2 cellular contexts compared by ENCODE assay signal in the genomic region with DNA sequence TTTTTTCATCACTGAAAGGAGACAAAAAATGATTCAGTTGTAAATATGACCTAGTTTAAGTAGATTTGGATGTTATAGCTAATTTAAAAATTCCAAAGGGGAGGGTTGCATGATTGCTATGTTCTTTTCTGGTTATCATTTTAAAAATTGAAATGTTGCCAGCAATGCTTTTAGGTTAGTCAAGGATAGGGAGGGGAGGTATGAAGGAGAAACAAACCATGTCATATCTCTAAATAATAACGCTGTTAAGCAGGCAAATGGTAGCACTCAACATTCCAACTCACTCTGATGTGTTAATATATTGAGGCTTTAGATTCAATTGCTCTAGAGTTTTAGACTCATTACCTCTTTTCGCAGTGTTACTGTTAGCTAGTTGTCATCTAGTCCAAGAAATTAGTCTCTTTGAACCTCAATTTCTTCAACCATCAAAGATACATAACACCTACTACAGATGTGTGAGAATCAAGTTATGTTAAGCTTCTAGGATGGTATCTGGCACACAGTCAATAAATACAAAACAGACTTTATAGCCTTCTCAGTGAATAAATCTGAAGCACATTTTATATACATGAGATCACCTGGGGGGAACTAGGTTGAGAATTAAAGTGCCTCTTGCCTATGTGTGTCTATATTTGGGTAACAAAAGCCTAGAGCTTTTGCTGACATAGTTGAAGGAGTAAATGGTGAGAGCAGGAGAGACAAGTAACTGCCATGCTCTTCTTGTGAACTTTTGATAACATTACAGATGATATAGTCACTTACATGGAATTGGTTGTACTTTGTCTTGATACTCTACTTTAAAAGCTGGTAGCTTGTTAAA.
TF ChIP-seq lines count a peak whose summit lies in the region.

No MANE protein-coding gene starts in this region.

TF ChIP-seq in HEK293, 187 proteins besides CTCF, POLR2A, EP300 and RAD21 (continues in another document):
- TF ChIP-seq ZNF707 (tag by site-specific recombination; IDR thresholded peaks at IDR 0.05), result no peak
- 0 out of 2 replicates have a peak, but pooled peaks have one; percentile 9 for TF ChIP-seq ZBTB44 (tag by site-specific recombination; IDR thresholded peaks at IDR 0.05)
- 0 out of 2 replicates have a peak, but pooled peaks have one; percentile 51 for TF ChIP-seq PRDM10 (tag by site-specific recombination; IDR thresholded peaks at IDR 0.05)
- TF ChIP-seq OSR2 (tag by site-specific recombination; IDR thresholded peaks at IDR 0.05), result peak; percentile 87
- peak; percentile 13; the same call in 1 of the 2 replicates for TF ChIP-seq TSHZ1 (tag by site-specific recombination; IDR thresholded peaks at IDR 0.05; ENCODE audit: borderline replicate concordance)
- TF ChIP-seq ZNF366 (tag by site-specific recombination; conservative IDR thresholded peaks at IDR 0.05), result 0 out of 2 replicates have a peak, but pooled peaks have one; percentile 15
- no peak for TF ChIP-seq SCRT1 (tag by site-specific recombination; IDR thresholded peaks at IDR 0.05; ENCODE audit: borderline replicate concordance)
- TF ChIP-seq ZNF664 (tag by site-specific recombination; IDR thresholded peaks at IDR 0.05), result peak; percentile 45; the same call in 1 of the 2 replicates
- TF ChIP-seq WT1 (tag by site-specific recombination; IDR thresholded peaks at IDR 0.05), result peak; percentile 97
- TF ChIP-seq, protein P1, sequence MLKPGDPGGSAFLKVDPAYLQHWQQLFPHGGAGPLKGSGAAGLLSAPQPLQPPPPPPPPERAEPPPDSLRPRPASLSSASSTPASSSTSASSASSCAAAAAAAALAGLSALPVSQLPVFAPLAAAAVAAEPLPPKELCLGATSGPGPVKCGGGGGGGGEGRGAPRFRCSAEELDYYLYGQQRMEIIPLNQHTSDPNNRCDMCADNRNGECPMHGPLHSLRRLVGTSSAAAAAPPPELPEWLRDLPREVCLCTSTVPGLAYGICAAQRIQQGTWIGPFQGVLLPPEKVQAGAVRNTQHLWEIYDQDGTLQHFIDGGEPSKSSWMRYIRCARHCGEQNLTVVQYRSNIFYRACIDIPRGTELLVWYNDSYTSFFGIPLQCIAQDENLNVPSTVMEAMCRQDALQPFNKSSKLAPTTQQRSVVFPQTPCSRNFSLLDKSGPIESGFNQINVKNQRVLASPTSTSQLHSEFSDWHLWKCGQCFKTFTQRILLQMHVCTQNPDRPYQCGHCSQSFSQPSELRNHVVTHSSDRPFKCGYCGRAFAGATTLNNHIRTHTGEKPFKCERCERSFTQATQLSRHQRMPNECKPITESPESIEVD (tag by site-specific recombination; IDR thresholded peaks at IDR 0.05), result no peak; the same call in 1 of the 2 replicates
- peak; percentile 48; the same call in 1 of the 2 replicates for TF ChIP-seq FEZF1 (tag by site-specific recombination; IDR thresholded peaks at IDR 0.05)
- TF ChIP-seq ZBTB1 (tag by site-specific recombination; IDR thresholded peaks at IDR 0.05), result 0 out of 2 replicates have a peak, but pooled peaks have one; percentile 11

TF ChIP-seq in H1, 55 proteins besides CTCF, POLR2A, EP300 and RAD21:
- TF ChIP-seq CTBP2 (IDR thresholded peaks at IDR 0.05; ENCODE audit: borderline replicate concordance, insufficient read depth, insufficient read length, low read length), result no peak
- peak; percentile 20; the same call in 1 of the 2 replicates for TF ChIP-seq SRF (IDR thresholded peaks at IDR 0.05; ENCODE audit: low read depth, low read length)
